Comparison of ENCODE assay signal across 8 cellular contexts in the genomic region with DNA sequence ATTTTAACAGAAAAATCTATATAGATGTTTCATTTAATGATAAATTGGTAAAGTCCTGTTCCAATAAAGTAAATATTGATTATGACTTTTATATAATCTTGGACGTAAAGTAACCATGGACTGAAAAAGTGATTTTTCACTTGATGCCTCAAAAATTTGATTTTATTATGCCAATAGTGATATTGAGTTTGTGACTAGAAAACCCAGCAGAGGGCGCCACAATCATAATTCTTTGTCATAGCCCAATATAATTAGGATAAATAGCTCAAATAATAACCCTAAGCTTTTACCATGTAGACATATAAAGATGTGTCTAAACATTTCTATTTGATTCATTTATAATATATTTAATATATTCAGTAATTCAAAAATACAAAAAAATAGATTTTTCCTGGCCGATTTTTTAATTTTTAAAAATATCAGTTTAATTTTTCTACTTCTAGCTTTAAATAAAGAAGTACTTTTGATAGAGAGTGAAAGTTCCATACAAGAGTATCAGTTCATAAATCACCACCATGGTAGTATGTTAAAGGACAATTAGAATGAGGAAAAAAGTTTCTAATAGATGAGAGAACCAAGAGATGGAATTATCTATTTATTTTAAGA. TPM values are rescaled to one million over a fixed set of nuclear protein-coding genes. Genes with fewer than 3 reads are reported as not detected.
A peak's percentile ranks its signal among the peaks of the same experiment; 100 is the strongest.
DNase-seq lines count a peak whose midpoint lies in the region; ATAC-seq and TF ChIP-seq lines count a peak whose summit lies in the region.

No MANE protein-coding gene starts in this region.

- H3K4me3 ChIP-seq in heart right ventricle (no peak overlapping the region), psoas muscle (no peak overlapping the region)

- POLR2A ChIA-PET in activated CD8-positive, alpha-beta T cell treated with anti-CD3 and anti-CD28 coated beads for 36 hours (lab: Charles Lee): no interaction called here

- no peaks in the 10 kb centered on the region for H3K27me3 Mint-ChIP-seq in activated CD8-positive, alpha-beta T cell treated with anti-CD3 and anti-CD28 coated beads for 36 hours

- ATAC-seq in heart right ventricle (no peak), Right ventricle myocardium superior (ENCODE audit: poor library complexity) (no peak), psoas muscle (no peak), HG03571 (IDR thresholded peaks at IDR 0.05; ENCODE audit: unreplicated experiment) (no peak), GM18867 (IDR thresholded peaks at IDR 0.05; ENCODE audit: unreplicated experiment) (no peak)
- ATAC-seq in activated CD8-positive, alpha-beta T cell treated with anti-CD3 and anti-CD28 coated beads for 36 hours: no peak

- H3K27ac ChIP-seq in heart right ventricle (no peak overlapping the region), psoas muscle (no peak overlapping the region)

- H3K27me3 ChIP-seq in heart right ventricle (no peaks in the 10 kb centered on the region), psoas muscle (ENCODE audit: insufficient read depth in 3 of 3, low read length in 2 of 3) (no peaks in the 10 kb centered on the region)

- intact Hi-C loops in heart right ventricle (cut with DNase I): loop anchor here in 7 of 10 donors (2.0 to 10.0 kb wide), 5 partner anchors 82 to 565 kb away; no protein-coding TSS in a partner anchor
- intact Hi-C loops in Right ventricle myocardium superior (cut with DNase I): loop anchor here (5.0 kb wide), 1 partner anchor 565 kb away; no protein-coding TSS in a partner anchor
- intact Hi-C loops in activated CD8-positive, alpha-beta T cell treated with anti-CD3 and anti-CD28 coated beads for 36 hours (cut with micrococcal nuclease): loop anchor here (5.0 kb wide), 1 partner anchor 565 kb away; no protein-coding TSS in a partner anchor
- intact Hi-C loops in psoas muscle (cut with DNase I): loop anchor here (5.0 kb wide), 2 partner anchors 85 to 560 kb away; no protein-coding TSS in a partner anchor

- no peak overlapping the region for H3K27ac Mint-ChIP-seq in activated CD8-positive, alpha-beta T cell treated with anti-CD3 and anti-CD28 coated beads for 36 hours

- no peaks in the 10 kb centered on the region for H3K36me3 Mint-ChIP-seq in activated CD8-positive, alpha-beta T cell treated with anti-CD3 and anti-CD28 coated beads for 36 hours (ENCODE audit: low read depth)

- CTCF ChIA-PET in activated CD8-positive, alpha-beta T cell treated with anti-CD3 and anti-CD28 coated beads for 36 hours (lab: Charles Lee): interaction anchor here (0.7 to 10.0 kb wide), 24 partner anchors 10 to 564 kb away, joined by 3 to 82 read pairs (median 3); a partner anchor contains a TSS

- TF ChIP-seq CTCF in heart right ventricle (IDR thresholded peaks at IDR 0.05) (peak in 8 of 9 donors; percentile 25 to 75 (median 65)), psoas muscle (IDR thresholded peaks at IDR 0.05) (peak; percentile 64)
- peak; percentile 75 for TF ChIP-seq CTCF in activated CD8-positive, alpha-beta T cell treated with anti-CD3 and anti-CD28 coated beads for 36 hours (IDR thresholded peaks at IDR 0.05)

- no peaks in the 10 kb centered on the region for H3K4me1 ChIP-seq in heart right ventricle
- no peaks in the 10 kb centered on the region for H3K4me1 ChIP-seq in psoas muscle

- DNase-seq in heart right ventricle (peak in 1 of 2 donors; percentile 29), Right ventricle myocardium superior (no peak), NCI-H2196 treated with DMSO at 0.1 percent for 48 hours (lab: John Stamatoyannopoulos, UW; ENCODE audit: unreplicated experiment) (peak; percentile 17), fibroblast of peridontal ligament (ENCODE audit: extremely low read depth) (peak; percentile 69), psoas muscle (peak in 1 of 2 donors; percentile 24)
- DNase-seq in activated CD8-positive, alpha-beta T cell treated with anti-CD3 and anti-CD28 coated beads for 36 hours: peak; percentile 72

- H3K36me3 ChIP-seq in heart right ventricle (no peaks in the 10 kb centered on the region), psoas muscle (ENCODE audit: insufficient read depth in 1 of 2, low read depth in 1 of 2) (no peaks in the 10 kb centered on the region)

- no peaks in the 10 kb centered on the region for H3K9me3 Mint-ChIP-seq in activated CD8-positive, alpha-beta T cell treated with anti-CD3 and anti-CD28 coated beads for 36 hours

- H3K9me3 ChIP-seq in heart right ventricle: peaks cover 0 to 4% (median 0%) of the 10 kb centered on the region in 11 donors
- no peaks in the 10 kb centered on the region for H3K9me3 ChIP-seq in psoas muscle

- no peak overlapping the region for H3K4me3 Mint-ChIP-seq in activated CD8-positive, alpha-beta T cell treated with anti-CD3 and anti-CD28 coated beads for 36 hours

- WGBS in heart right ventricle, 2 donors: 60% methylated on average over 3 of the region's 3 CpGs
- 66 to 79% (median 73%) methylated on average over 3 of the region's 3 CpGs for WGBS in psoas muscle, 3 donors

- peaks cover 9% of the 10 kb centered on the region for H3K4me1 Mint-ChIP-seq in activated CD8-positive, alpha-beta T cell treated with anti-CD3 and anti-CD28 coated beads for 36 hours (ENCODE audit: low read depth)

RNA-seq across cellular contexts. Expression of a gene that starts 30.7 kb away (rescaled TPM):
- total RNA-seq in heart right ventricle: 1 to 10 TPM; 4.1 to 6.4 (median 4.9) TPM
- 1 to 10 TPM; 4.7 to 4.9 TPM for polyA plus RNA-seq in heart right ventricle
- 5.1 TPM for total RNA-seq in Right ventricle myocardium superior
- total RNA-seq in activated CD8-positive, alpha-beta T cell treated with anti-CD3 and anti-CD28 coated beads for 36 hours: 10 to 100 TPM; 12.1 to 14.1 TPM
- 1 to 10 TPM; 4.5 to 7.3 (median 5.5) TPM for total RNA-seq in psoas muscle
- 1 to 10 TPM; 2.8 to 4.3 (median 3.3) TPM for polyA plus RNA-seq in psoas muscle

RNA-seq across cellular contexts. Expression of a gene that starts 31.1 kb away (rescaled TPM):
- total RNA-seq in heart right ventricle (100 to 1,000 TPM in 5 of 10 donors, 10 to 100 TPM in 5; 69.1 to 132 (median 101) TPM), Right ventricle myocardium superior (72.0 TPM), psoas muscle (10 to 100 TPM; 44.1 to 66.2 (median 50.0) TPM)
- polyA plus RNA-seq in heart right ventricle (10 to 100 TPM in 1 of 2 donors, 1 to 10 TPM in 1; 8.5 to 14.3 TPM), psoas muscle (10 to 100 TPM; 18.4 to 52.4 (median 19.5) TPM)
- 10 to 100 TPM; 25.0 to 25.2 TPM for total RNA-seq in activated CD8-positive, alpha-beta T cell treated with anti-CD3 and anti-CD28 coated beads for 36 hours
